12 cellular contexts compared by ENCODE assay signal in genomic region chr13:105442941-105443340, GRCh38. TPM values are rescaled to one million over a fixed set of nuclear protein-coding genes. Genes with fewer than 3 reads are reported as not detected.
DNase-seq lines count a peak whose midpoint lies in the region; ATAC-seq and TF ChIP-seq lines count a peak whose summit lies in the region.
"Had no signal": no experiment of that assay in that cellular context is flagged by ENCODE, and none has a peak within 500 bp of the region (broad histone marks: within the 10 kb centered on the region; RNA-seq: fewer than 3 reads in every experiment).

No MANE protein-coding gene starts in this region.

- H3K27ac ChIP-seq in left ventricle myocardium inferior (replicated peaks) (no peak overlapping the region), hepatocyte (peak overlapping the region; percentile 27)
- H3K27ac ChIP-seq: SK-N-MC had no signal

- peak; percentile 55 for ATAC-seq in Right ventricle myocardium superior (ENCODE audit: poor library complexity)
- ATAC-seq in GM18870 (IDR thresholded peaks at IDR 0.05; ENCODE audit: unreplicated experiment) = no peak

- WGBS in hepatocyte (ENCODE audit: low lambda C conversion rate, missing lambda C conversion rate) = 65% methylated on average over 1 of the region's 1 CpG

- H3K4me1 ChIP-seq in left ventricle myocardium inferior (peaks cover 9% of the 10 kb centered on the region), hepatocyte (ENCODE audit: insufficient read depth) (no peaks in the 10 kb centered on the region)

- H3K4me2 ChIP-seq in hepatocyte = no peak overlapping the region

- H3K36me3 ChIP-seq in left ventricle myocardium inferior = no peaks in the 10 kb centered on the region
- no peaks in the 10 kb centered on the region for H3K36me3 ChIP-seq in hepatocyte (replicated peaks; ENCODE audit: insufficient read depth, low read depth)

- no peak overlapping the region for H2AFZ ChIP-seq in hepatocyte

- H3K79me2 ChIP-seq in hepatocyte = no peaks in the 10 kb centered on the region

- in situ Hi-C loops in G401 (cut with HindIII; ENCODE audit: low sequenced_read_pairs) = no loop called here

- no peaks in the 10 kb centered on the region for H3K27me3 ChIP-seq in left ventricle myocardium inferior (ENCODE audit: low read depth)
- no peaks in the 10 kb centered on the region for H3K27me3 ChIP-seq in hepatocyte

- H3K9me3 ChIP-seq in left ventricle myocardium inferior (replicated peaks) (no peaks in the 10 kb centered on the region), hepatocyte (ENCODE audit: low read depth) (no peaks in the 10 kb centered on the region)

- no peaks in the 10 kb centered on the region for H4K20me1 ChIP-seq in hepatocyte (ENCODE audit: insufficient read depth, poor library complexity, severe bottlenecking)

- H3K4me3 ChIP-seq in left ventricle myocardium inferior (no peak overlapping the region), hepatocyte (no peak overlapping the region)
- H3K4me3 ChIP-seq: SK-N-MC had no signal

- intact Hi-C loops in Right ventricle myocardium superior (cut with DNase I) (no loop called here), left ventricle myocardium inferior (cut with micrococcal nuclease) (no loop called here)

- no peaks in the 10 kb centered on the region for H3K9me2 ChIP-seq in hepatocyte (replicated peaks; ENCODE audit: insufficient read depth)

- TF ChIP-seq CTCF in left ventricle myocardium inferior (IDR thresholded peaks at IDR 0.05; ENCODE audit: borderline replicate concordance) (no peak), hepatocyte (IDR thresholded peaks at IDR 0.05; ENCODE audit: poor library complexity) (no peak)

- DNase-seq in Right ventricle myocardium superior (no peak), left ventricle myocardium inferior (no peak), T1000 (lab: John Stamatoyannopoulos, UW) (peak; percentile 15), hepatocyte (ENCODE audit: low spot score) (peak; percentile 72), ureter (ENCODE audit: low spot score) (peak; percentile 46), G401 (ENCODE audit: low spot score) (no peak), NCI-H2196 treated with DMSO at 0.1 percent for 48 hours (lab: John Stamatoyannopoulos, UW; ENCODE audit: unreplicated experiment) (no peak)
- DNase-seq: CD4-positive, alpha-beta memory T cell had no signal

RNA-seq across cellular contexts. Expression of gene DAOA, which starts 22.9 kb away (rescaled TPM):
- not detected for total RNA-seq in Right ventricle myocardium superior
- total RNA-seq in left ventricle myocardium inferior = not detected
- not detected in 2 replicates for total RNA-seq in hepatocyte
- polyA plus RNA-seq in hepatocyte = not detected in 2 replicates
- not detected for total RNA-seq in ureter
- not detected in 2 replicates for total RNA-seq in G401 (2014; rRNA removed; shearing (Covaris generic))
- total RNA-seq: activated naive CD4-positive, alpha-beta T cell treated with anti-CD3 and anti-CD28 coated beads, Interleukin-2, amount 50 U/mL, for 72 hours; CD4-positive, alpha-beta memory T cell; mononuclear cell had no signal
- polyA plus RNA-seq: CD4-positive, alpha-beta memory T cell had no signal

Comparison
In these comparisons a context has a peak if more than half of its experiments do, and no peak if none do; other contexts are left out.
1. DNase-seq: peak in T1000 (single experiment), hepatocyte (single experiment) and ureter (single experiment); none in Right ventricle myocardium superior (single experiment), left ventricle myocardium inferior (single experiment), G401 (single experiment) and NCI-H2196 treated with DMSO at 0.1 percent for 48 hours (single experiment).